ENCODE assay signal across 30 cellular contexts in the genomic region with DNA sequence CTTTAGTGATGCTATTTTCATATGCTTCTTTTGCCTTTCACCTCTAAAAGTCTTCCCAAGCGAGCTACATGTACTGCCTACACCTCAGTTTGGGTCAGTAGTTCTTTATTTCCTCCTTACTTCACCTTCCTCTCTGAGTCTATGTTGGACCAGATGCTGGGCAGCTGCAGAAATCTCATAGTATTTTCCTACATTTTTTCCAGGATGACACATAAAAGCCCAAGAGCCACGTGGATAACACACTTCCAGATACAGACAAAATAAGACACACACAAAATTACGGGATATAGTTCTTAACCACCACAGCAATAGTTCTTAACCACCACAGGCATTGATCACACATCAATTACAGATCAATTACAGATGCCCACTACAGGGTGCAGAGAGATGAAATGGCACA. TPM values are rescaled to one million over a fixed set of nuclear protein-coding genes. Genes with fewer than 3 reads are reported as not detected.
"Had no signal": no experiment of that assay in that cellular context is flagged by ENCODE, and none has a peak within 500 bp of the region (broad histone marks: within the 10 kb centered on the region; RNA-seq: fewer than 3 reads in every experiment).

No MANE protein-coding gene starts in this region.

- H3K4me1 ChIP-seq: colonic mucosa, tibial artery had no signal

- H3K36me3 ChIP-seq: adrenal gland, colonic mucosa, esophagus squamous epithelium, pancreas, prostate gland, suprapubic skin, tibial artery, upper lobe of right lung, WERI-Rb-1 had no signal

- DNase-seq: activated CD4-positive, alpha-beta memory T cell treated with anti-CD3 and anti-CD28 coated beads for 36 hours; activated CD4-positive, alpha-beta T cell treated with anti-CD3 and anti-CD28 coated beads for 48 hours; activated CD8-positive, alpha-beta memory T cell treated with anti-CD3 and anti-CD28 coated beads, Interleukin-2, amount 50 U/mL, for 4 hours; activated effector memory CD4-positive, alpha-beta T cell treated with anti-CD3 and anti-CD28 coated beads, Interleukin-2, amount 50 U/mL, for 16 hours; activated naive CD4-positive, alpha-beta T cell treated with anti-CD3 and anti-CD28 coated beads for 36 hours; activated naive CD8-positive, alpha-beta T cell treated with anti-CD3 and anti-CD28 coated beads for 36 hours; activated T-cell treated with anti-CD3 and anti-CD28 coated beads, Interleukin-2, amount 50 U/mL, for 1 hour; adrenal gland; aorta; body of pancreas; cerebellar nuclear complex; colonic mucosa; effector CD8-positive, alpha-beta T cell; esophagus squamous epithelium; hippocampal formation; kidney; left colon; mammary epithelial cell; midbrain; naive thymus-derived CD4-positive, alpha-beta T cell; pancreas; stimulated activated naive CD4-positive, alpha-beta T cell; tibial artery; upper lobe of right lung; WERI-Rb-1 had no signal

- H3K27ac ChIP-seq: adrenal gland, body of pancreas, colonic mucosa, epithelial cell of prostate, esophagus squamous epithelium, pancreas, prostate gland, suprapubic skin, tibial artery, upper lobe of right lung, WERI-Rb-1 had no signal

- H3K27me3 ChIP-seq: adrenal gland, body of pancreas, colonic mucosa, esophagus squamous epithelium, pancreas, suprapubic skin, upper lobe of right lung had no signal

- FAIRE-seq: endometrium, kidney, pancreas, TTC549 had no signal

- H3K4me3 ChIP-seq: adrenal gland, body of pancreas, colonic mucosa, esophagus squamous epithelium, pancreas, prostate gland, suprapubic skin, tibial artery, upper lobe of right lung had no signal

- H3K9me3 ChIP-seq: adrenal gland, body of pancreas, colonic mucosa, esophagus squamous epithelium, pancreas, prostate gland, suprapubic skin, tibial artery, upper lobe of right lung had no signal

RNA-seq across cellular contexts. Expression of a gene that starts 59.4 kb away (rescaled TPM):
- polyA plus RNA-seq: mammary epithelial cell had no signal
